17 cellular contexts compared by ENCODE assay signal in the genomic region with DNA sequence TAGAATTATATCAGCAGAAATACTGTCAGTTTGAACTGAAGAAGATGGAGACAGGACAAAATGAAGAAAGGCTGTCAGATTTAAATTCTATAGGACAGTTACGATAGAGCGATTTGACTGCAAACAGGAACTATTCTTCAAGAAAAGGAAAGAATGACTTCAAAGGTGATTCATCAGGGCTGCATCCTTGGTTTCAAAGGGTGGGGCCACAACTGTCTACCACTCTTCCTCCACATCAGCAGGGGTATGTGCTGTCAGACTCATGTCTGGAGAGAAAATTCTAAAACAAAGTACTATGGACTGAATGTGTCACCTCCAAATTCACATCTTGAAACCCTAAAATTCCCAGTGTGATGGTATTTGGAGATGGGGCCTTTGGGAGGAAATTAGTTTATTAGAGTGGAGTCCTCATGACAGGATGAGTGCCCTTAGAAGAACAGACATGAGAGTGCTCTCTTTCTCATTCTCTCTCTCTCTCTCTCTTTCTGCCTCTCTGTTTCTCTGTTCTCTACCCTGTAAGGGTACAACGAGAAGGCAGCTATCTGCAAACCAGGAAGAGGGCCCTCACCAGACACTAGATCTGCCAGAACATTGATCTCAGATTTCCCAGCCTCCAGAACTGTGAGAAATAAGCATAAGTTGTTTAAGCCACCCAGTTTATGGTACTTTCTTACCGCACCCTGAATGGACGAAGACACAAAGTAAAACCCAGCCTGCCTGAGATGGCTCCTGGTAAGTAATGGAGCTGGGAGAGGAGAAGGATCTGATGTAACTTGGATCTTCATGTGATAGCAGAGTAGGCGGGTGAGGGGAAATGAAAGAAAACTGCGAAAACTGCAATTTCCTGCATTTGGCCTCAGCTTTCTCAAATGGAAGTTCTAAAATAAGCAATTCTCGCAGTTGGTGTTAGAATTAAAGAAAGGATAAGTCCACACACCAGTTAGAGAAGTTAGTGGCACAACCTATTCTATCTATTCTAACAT. TPM values are rescaled to one million over a fixed set of nuclear protein-coding genes. Genes with fewer than 3 reads are reported as not detected.
DNase-seq lines count a peak whose midpoint lies in the region; ATAC-seq and TF ChIP-seq lines count a peak whose summit lies in the region.
"Had no signal": no experiment of that assay in that cellular context is flagged by ENCODE, and none has a peak within 500 bp of the region (broad histone marks: within the 10 kb centered on the region; RNA-seq: fewer than 3 reads in every experiment).

No MANE protein-coding gene starts in this region.

- peaks cover 9 to 22% (median 18%) of the 10 kb centered on the region in 5 donors for H3K27me3 Mint-ChIP-seq in naive thymus-derived CD4-positive, alpha-beta T cell
- H3K27me3 Mint-ChIP-seq in glutamatergic neuron (ENCODE audit: unreplicated experiment): no peaks in the 10 kb centered on the region

- H3K27ac Mint-ChIP-seq in naive thymus-derived CD4-positive, alpha-beta T cell: peak overlapping the region in 1 of 9 donors; percentile 53
- no peak overlapping the region for H3K27ac Mint-ChIP-seq in glutamatergic neuron (ENCODE audit: unreplicated experiment)
- H3K27ac Mint-ChIP-seq: activated B cell treated with CpG ODN at 0.5 μM for 24 hours had no signal

- POLR2A ChIA-PET in naive thymus-derived CD4-positive, alpha-beta T cell (lab: Charles Lee): no interaction called here

- no peaks in the 10 kb centered on the region for H4K20me1 ChIP-seq in GM23248 (ENCODE audit: insufficient read depth)

- H3K9me2 ChIP-seq in GM23248 (ENCODE audit: insufficient read depth): no peaks in the 10 kb centered on the region

- no peaks in the 10 kb centered on the region for H3K36me3 Mint-ChIP-seq in naive thymus-derived CD4-positive, alpha-beta T cell
- no peaks in the 10 kb centered on the region for H3K36me3 Mint-ChIP-seq in glutamatergic neuron (ENCODE audit: unreplicated experiment)

- H3K4me3 Mint-ChIP-seq in naive thymus-derived CD4-positive, alpha-beta T cell: no peak overlapping the region
- no peak overlapping the region for H3K4me3 Mint-ChIP-seq in glutamatergic neuron (ENCODE audit: unreplicated experiment)
- H3K4me3 Mint-ChIP-seq: activated B cell treated with CpG ODN at 0.5 μM for 24 hours had no signal

- no peak overlapping the region for H3K4me2 ChIP-seq in GM23248 (ENCODE audit: unreplicated experiment)

- in situ Hi-C loops in GM23248 (cut with MboI) (no loop called here), brain microvascular endothelial cell (cut with HindIII; ENCODE audit: low pct_ligation_motif_present, low sequenced_read_pairs) (no loop called here)

- CTCF ChIA-PET in naive thymus-derived CD4-positive, alpha-beta T cell (lab: Charles Lee): no interaction called here

- peaks cover 0 to 15% (median 0%) of the 10 kb centered on the region in 7 donors for H3K4me1 Mint-ChIP-seq in naive thymus-derived CD4-positive, alpha-beta T cell
- no peaks in the 10 kb centered on the region for H3K4me1 Mint-ChIP-seq in glutamatergic neuron (ENCODE audit: low read depth, unreplicated experiment)
- H3K4me1 Mint-ChIP-seq: activated B cell treated with CpG ODN at 0.5 μM for 24 hours had no signal

- H3F3A ChIP-seq in GM23248 (ENCODE audit: insufficient read depth): no peaks in the 10 kb centered on the region

- H3K4me3 ChIP-seq in GM23248 (no peak overlapping the region), brain microvascular endothelial cell (ENCODE audit: low read depth, low read length) (no peak overlapping the region)
- H3K4me3 ChIP-seq in naive thymus-derived CD4-positive, alpha-beta T cell (ENCODE audit: low read length): no peak overlapping the region
- H3K4me3 ChIP-seq: esophagus muscularis mucosa, right atrium auricular region, suprapubic skin had no signal

- peak; percentile 83 for ATAC-seq in naive thymus-derived CD4-positive, alpha-beta T cell
- ATAC-seq in GM18502 (IDR thresholded peaks at IDR 0.05; ENCODE audit: poor library complexity, unreplicated experiment) (no peak), GM21737 (IDR thresholded peaks at IDR 0.05; ENCODE audit: unreplicated experiment) (no peak)
- ATAC-seq: SK-N-SH treated with all-trans-retinoic acid at 6 μM for 48 hours had no signal

- H3K9ac ChIP-seq in GM23248: no peak overlapping the region

- no peaks in the 10 kb centered on the region for H3K4me1 ChIP-seq in GM23248 (ENCODE audit: insufficient read depth)
- no peaks in the 10 kb centered on the region for H3K4me1 ChIP-seq in naive thymus-derived CD4-positive, alpha-beta T cell (ENCODE audit: control insufficient read depth in 2 of 2, insufficient read depth in 2 of 2, low read length in 2 of 2)
- H3K4me1 ChIP-seq: esophagus muscularis mucosa, right atrium auricular region, suprapubic skin had no signal

- no peak overlapping the region for H3K27ac ChIP-seq in GM23248
- H3K27ac ChIP-seq in brain microvascular endothelial cell: no peak overlapping the region
- no peak overlapping the region for H3K27ac ChIP-seq in naive thymus-derived CD4-positive, alpha-beta T cell (ENCODE audit: low read depth, low read length)
- H3K27ac ChIP-seq: esophagus muscularis mucosa, right atrium auricular region, suprapubic skin had no signal

- WGBS in GM23248 (ENCODE audit: low coverage in 1 of 2, low lambda C conversion rate in 2 of 2, missing lambda C conversion rate in 2 of 2), 2 experiments: 86 to 87% methylated on average over 8 of the region's 8 CpGs

- H3K36me3 ChIP-seq in GM23248 (ENCODE audit: low read depth) (no peaks in the 10 kb centered on the region), brain microvascular endothelial cell (replicated peaks) (no peaks in the 10 kb centered on the region)
- H3K36me3 ChIP-seq in naive thymus-derived CD4-positive, alpha-beta T cell (ENCODE audit: control insufficient read depth in 2 of 3, insufficient read depth in 3 of 3, low read length in 3 of 3): no peaks in the 10 kb centered on the region
- H3K36me3 ChIP-seq: esophagus muscularis mucosa, right atrium auricular region, suprapubic skin had no signal

- intact Hi-C loops in naive thymus-derived CD4-positive, alpha-beta T cell (cut with micrococcal nuclease): no loop called here

- TF ChIP-seq CTCF in brain microvascular endothelial cell (IDR thresholded peaks at IDR 0.05; ENCODE audit: low read depth, low read length, missing control alignments) (no peak), glutamatergic neuron (IDR thresholded peaks at IDR 0.05; ENCODE audit: partially characterized antibody, unreplicated experiment) (no peak)

- no peaks in the 10 kb centered on the region for H3K9me3 ChIP-seq in GM23248 (ENCODE audit: low read depth)
- no peaks in the 10 kb centered on the region for H3K9me3 ChIP-seq in naive thymus-derived CD4-positive, alpha-beta T cell (ENCODE audit: control insufficient read depth in 2 of 3, low read length in 3 of 3)
- H3K9me3 ChIP-seq: esophagus muscularis mucosa, right atrium auricular region, suprapubic skin had no signal

- DNase-seq in GM23248 (peak; percentile 54), NOMO-1 (lab: John Stamatoyannopoulos, UW; ENCODE audit: unreplicated experiment in 2 of 2) (peak; percentile 49 to 86), brain microvascular endothelial cell (peak; percentile 44), glutamatergic neuron (no peak), D341Med (ENCODE audit: low spot score) (no peak)
- no peak for DNase-seq in naive thymus-derived CD4-positive, alpha-beta T cell
- DNase-seq: activated B cell treated with CpG ODN at 0.5 μM for 24 hours, activated gamma-delta T cell treated with Interleukin-2 at 50 U/mL for 16 hours, GOT3, NCI-H1105, NCI-H526 had no signal

- H3K27me3 ChIP-seq in GM23248 (replicated peaks; ENCODE audit: insufficient read depth) (no peaks in the 10 kb centered on the region), brain microvascular endothelial cell (replicated peaks) (no peaks in the 10 kb centered on the region)
- no peaks in the 10 kb centered on the region for H3K27me3 ChIP-seq in naive thymus-derived CD4-positive, alpha-beta T cell (ENCODE audit: control insufficient read depth in 2 of 2, insufficient read depth in 2 of 2, low read length in 2 of 2)
- H3K27me3 ChIP-seq: esophagus muscularis mucosa, right atrium auricular region, suprapubic skin had no signal

- no peaks in the 10 kb centered on the region for H3K9me3 Mint-ChIP-seq in naive thymus-derived CD4-positive, alpha-beta T cell
- H3K9me3 Mint-ChIP-seq in glutamatergic neuron (ENCODE audit: unreplicated experiment): no peaks in the 10 kb centered on the region
- H3K9me3 Mint-ChIP-seq: activated B cell treated with CpG ODN at 0.5 μM for 24 hours had no signal

- H3K79me2 ChIP-seq in GM23248 (ENCODE audit: insufficient read depth): no peaks in the 10 kb centered on the region

- no peak overlapping the region for H2AFZ ChIP-seq in GM23248

RNA-seq across cellular contexts. Expression of a gene that starts 8.9 kb away (rescaled TPM):
- not detected in 2 replicates for total RNA-seq in GM23248 (2014; rRNA removed; shearing (Covaris generic))
- 0.04 TPM in 1 of 2 replicates, not detected in the other for polyA plus RNA-seq in GM23248 (2016; fragmentation: Nextera tagmentation; extraction: Ambion mirVana)
- under 1 TPM in 4 of 5 experiments, not detected in 1; 0.70 to 0.95 (median 0.80) TPM for total RNA-seq in naive thymus-derived CD4-positive, alpha-beta T cell
- polyA plus RNA-seq in naive thymus-derived CD4-positive, alpha-beta T cell: under 1 TPM; 0.39 to 0.54 TPM
- total RNA-seq in glutamatergic neuron (ENCODE audit: unreplicated experiment): 1.3 TPM

Comparison
In these comparisons a context has a peak if more than half of its experiments do, and no peak if none do; other contexts are left out.
1. DNase-seq: peak in GM23248 (single experiment), NOMO-1 (2 of 2) and brain microvascular endothelial cell (single experiment); none in naive thymus-derived CD4-positive, alpha-beta T cell (0 of 9), glutamatergic neuron (single experiment) and D341Med (single experiment).